In genomic region chr2:54081574-54081973, GRCh38 we compare ENCODE assay signal across 7 cellular contexts. TPM values are rescaled to one million over a fixed set of nuclear protein-coding genes. Genes with fewer than 3 reads are reported as not detected.
DNase-seq lines count a peak whose midpoint lies in the region; ATAC-seq, FAIRE-seq and TF ChIP-seq lines count a peak whose summit lies in the region.

No MANE protein-coding gene starts in this region.

- no peak for TF ChIP-seq CTCF in lower lobe of right lung (IDR thresholded peaks at IDR 0.05)

- peaks cover 8% of the 10 kb centered on the region for H3K4me1 ChIP-seq in lower lobe of right lung

- ATAC-seq in GM19025 (IDR thresholded peaks at IDR 0.05; ENCODE audit: low read depth, unreplicated experiment) (peak; percentile 96), HG02759 (IDR thresholded peaks at IDR 0.05; ENCODE audit: unreplicated experiment) (peak; percentile 97), lower lobe of right lung (no peak)

- no peaks in the 10 kb centered on the region for H3K36me3 ChIP-seq in lower lobe of right lung

- FAIRE-seq in RCC 7860 (lab: Jason Lieb, UNC) = peak; percentile 83

- H3K27me3 ChIP-seq in lower lobe of right lung (ENCODE audit: low read depth) = no peaks in the 10 kb centered on the region

- no peak overlapping the region for H3K27ac ChIP-seq in lower lobe of right lung

- intact Hi-C loops in lower lobe of right lung (cut with DNase I) = no loop called here

- H3K4me3 ChIP-seq in lower lobe of right lung = no peak overlapping the region

- DNase-seq in RCC 7860 (ENCODE audit: low spot score) (peak; percentile 90), renal cortical epithelial cell (ENCODE audit: low read depth) (peak; percentile 72), lower lobe of right lung (no peak), NCI-H1048 (lab: John Stamatoyannopoulos, UW) (no peak), iPS-NIHi7 (ENCODE audit: extremely low spot score) (no peak)

- H3K9me3 ChIP-seq in lower lobe of right lung = no peaks in the 10 kb centered on the region

RNA-seq across cellular contexts. Expression of gene ACYP2, which starts 33.8 kb away (rescaled TPM):
- total RNA-seq in renal cortical epithelial cell (5.0 and 13.6 TPM in 2 replicates), lower lobe of right lung (15.3 TPM)

Comparison
In these comparisons a context has a peak if more than half of its experiments do, and no peak if none do; other contexts are left out.
1. ATAC-seq: peak in GM19025 (single experiment) and HG02759 (single experiment); none in lower lobe of right lung (0 of 2).
2. DNase-seq: peak in RCC 7860 (single experiment) and renal cortical epithelial cell (single experiment); none in lower lobe of right lung (single experiment), NCI-H1048 (single experiment) and iPS-NIHi7 (single experiment).